ENCODE assay signal across 2 cellular contexts in the genomic region with DNA sequence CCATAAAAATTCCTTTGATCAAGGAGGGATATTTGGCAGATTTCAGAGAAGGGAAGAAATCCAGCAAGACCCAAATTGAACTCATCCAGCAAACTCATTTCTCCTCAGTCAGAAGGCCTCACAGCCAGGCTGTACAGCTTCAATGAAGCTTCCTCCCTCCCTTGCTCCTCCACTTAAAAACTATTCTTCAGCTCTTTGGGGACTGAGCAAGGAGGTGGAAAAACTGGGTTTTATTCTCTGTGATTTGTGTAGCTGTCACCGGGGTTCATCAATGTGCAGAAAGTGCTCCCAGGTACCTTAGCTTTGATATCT.
TF ChIP-seq lines count a peak whose summit lies in the region.

No MANE protein-coding gene starts in this region.

TF ChIP-seq in HepG2, 621 proteins besides CTCF, POLR2A, EP300 and RAD21 (continued from another document and continues in another):
- TF ChIP-seq, protein P1, sequence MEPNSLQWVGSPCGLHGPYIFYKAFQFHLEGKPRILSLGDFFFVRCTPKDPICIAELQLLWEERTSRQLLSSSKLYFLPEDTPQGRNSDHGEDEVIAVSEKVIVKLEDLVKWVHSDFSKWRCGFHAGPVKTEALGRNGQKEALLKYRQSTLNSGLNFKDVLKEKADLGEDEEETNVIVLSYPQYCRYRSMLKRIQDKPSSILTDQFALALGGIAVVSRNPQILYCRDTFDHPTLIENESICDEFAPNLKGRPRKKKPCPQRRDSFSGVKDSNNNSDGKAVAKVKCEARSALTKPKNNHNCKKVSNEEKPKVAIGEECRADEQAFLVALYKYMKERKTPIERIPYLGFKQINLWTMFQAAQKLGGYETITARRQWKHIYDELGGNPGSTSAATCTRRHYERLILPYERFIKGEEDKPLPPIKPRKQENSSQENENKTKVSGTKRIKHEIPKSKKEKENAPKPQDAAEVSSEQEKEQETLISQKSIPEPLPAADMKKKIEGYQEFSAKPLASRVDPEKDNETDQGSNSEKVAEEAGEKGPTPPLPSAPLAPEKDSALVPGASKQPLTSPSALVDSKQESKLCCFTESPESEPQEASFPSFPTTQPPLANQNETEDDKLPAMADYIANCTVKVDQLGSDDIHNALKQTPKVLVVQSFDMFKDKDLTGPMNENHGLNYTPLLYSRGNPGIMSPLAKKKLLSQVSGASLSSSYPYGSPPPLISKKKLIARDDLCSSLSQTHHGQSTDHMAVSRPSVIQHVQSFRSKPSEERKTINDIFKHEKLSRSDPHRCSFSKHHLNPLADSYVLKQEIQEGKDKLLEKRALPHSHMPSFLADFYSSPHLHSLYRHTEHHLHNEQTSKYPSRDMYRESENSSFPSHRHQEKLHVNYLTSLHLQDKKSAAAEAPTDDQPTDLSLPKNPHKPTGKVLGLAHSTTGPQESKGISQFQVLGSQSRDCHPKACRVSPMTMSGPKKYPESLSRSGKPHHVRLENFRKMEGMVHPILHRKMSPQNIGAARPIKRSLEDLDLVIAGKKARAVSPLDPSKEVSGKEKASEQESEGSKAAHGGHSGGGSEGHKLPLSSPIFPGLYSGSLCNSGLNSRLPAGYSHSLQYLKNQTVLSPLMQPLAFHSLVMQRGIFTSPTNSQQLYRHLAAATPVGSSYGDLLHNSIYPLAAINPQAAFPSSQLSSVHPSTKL (CRISPR knock-in tag; IDR thresholded peaks at IDR 0.05), result no peak
- TF ChIP-seq RBM39 (IDR thresholded peaks at IDR 0.05; ENCODE audit: low read depth, low read length, poor library complexity, severe bottlenecking) (no peak), CBX5 (CRISPR knock-in tag; IDR thresholded peaks at IDR 0.05; ENCODE audit: borderline replicate concordance) (no peak), NR2F1 (CRISPR knock-in tag; IDR thresholded peaks at IDR 0.05) (no peak), ATM (IDR thresholded peaks at IDR 0.05; ENCODE audit: borderline replicate concordance) (no peak), ZNF776 (CRISPR knock-in tag; IDR thresholded peaks at IDR 0.05) (0 out of 2 replicates have a peak, but pooled peaks have one; percentile 2), ARHGAP35 (CRISPR knock-in tag; IDR thresholded peaks at IDR 0.05; ENCODE audit: borderline replicate concordance) (0 out of 2 replicates have a peak, but pooled peaks have one; percentile 2), HMG20A (CRISPR knock-in tag; IDR thresholded peaks at IDR 0.05; ENCODE audit: borderline replicate concordance) (0 out of 2 replicates have a peak, but pooled peaks have one; percentile 4), STAT5B (CRISPR knock-in tag; IDR thresholded peaks at IDR 0.05) (no peak), ERF (CRISPR knock-in tag; IDR thresholded peaks at IDR 0.05) (no peak), ZNF605 (CRISPR knock-in tag; IDR thresholded peaks at IDR 0.05) (no peak)
- TF ChIP-seq, protein P2, sequence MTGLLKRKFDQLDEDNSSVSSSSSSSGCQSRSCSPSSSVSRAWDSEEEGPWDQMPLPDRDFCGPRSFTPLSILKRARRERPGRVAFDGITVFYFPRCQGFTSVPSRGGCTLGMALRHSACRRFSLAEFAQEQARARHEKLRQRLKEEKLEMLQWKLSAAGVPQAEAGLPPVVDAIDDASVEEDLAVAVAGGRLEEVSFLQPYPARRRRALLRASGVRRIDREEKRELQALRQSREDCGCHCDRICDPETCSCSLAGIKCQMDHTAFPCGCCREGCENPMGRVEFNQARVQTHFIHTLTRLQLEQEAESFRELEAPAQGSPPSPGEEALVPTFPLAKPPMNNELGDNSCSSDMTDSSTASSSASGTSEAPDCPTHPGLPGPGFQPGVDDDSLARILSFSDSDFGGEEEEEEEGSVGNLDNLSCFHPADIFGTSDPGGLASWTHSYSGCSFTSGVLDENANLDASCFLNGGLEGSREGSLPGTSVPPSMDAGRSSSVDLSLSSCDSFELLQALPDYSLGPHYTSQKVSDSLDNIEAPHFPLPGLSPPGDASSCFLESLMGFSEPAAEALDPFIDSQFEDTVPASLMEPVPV (CRISPR knock-in tag; IDR thresholded peaks at IDR 0.05), result no peak
- TF ChIP-seq, protein P3, sequence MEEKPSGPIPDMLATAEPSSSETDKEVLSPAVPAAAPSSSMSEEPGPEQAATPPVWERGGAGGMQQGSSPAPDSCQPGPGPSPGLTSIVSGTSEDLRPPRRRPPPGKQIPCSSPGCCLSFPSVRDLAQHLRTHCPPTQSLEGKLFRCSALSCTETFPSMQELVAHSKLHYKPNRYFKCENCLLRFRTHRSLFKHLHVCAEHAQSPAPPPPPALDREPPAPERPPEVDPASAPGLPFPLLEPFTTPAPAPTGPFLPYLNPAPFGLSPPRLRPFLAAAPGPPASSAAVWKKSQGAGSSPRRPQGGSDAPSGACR (CRISPR knock-in tag; IDR thresholded peaks at IDR 0.05), result no peak
- TF ChIP-seq, protein P4, sequence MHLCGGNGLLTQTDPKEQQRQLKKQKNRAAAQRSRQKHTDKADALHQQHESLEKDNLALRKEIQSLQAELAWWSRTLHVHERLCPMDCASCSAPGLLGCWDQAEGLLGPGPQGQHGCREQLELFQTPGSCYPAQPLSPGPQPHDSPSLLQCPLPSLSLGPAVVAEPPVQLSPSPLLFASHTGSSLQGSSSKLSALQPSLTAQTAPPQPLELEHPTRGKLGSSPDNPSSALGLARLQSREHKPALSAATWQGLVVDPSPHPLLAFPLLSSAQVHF (CRISPR knock-in tag; IDR thresholded peaks at IDR 0.05), result no peak
- TF ChIP-seq, protein P5, sequence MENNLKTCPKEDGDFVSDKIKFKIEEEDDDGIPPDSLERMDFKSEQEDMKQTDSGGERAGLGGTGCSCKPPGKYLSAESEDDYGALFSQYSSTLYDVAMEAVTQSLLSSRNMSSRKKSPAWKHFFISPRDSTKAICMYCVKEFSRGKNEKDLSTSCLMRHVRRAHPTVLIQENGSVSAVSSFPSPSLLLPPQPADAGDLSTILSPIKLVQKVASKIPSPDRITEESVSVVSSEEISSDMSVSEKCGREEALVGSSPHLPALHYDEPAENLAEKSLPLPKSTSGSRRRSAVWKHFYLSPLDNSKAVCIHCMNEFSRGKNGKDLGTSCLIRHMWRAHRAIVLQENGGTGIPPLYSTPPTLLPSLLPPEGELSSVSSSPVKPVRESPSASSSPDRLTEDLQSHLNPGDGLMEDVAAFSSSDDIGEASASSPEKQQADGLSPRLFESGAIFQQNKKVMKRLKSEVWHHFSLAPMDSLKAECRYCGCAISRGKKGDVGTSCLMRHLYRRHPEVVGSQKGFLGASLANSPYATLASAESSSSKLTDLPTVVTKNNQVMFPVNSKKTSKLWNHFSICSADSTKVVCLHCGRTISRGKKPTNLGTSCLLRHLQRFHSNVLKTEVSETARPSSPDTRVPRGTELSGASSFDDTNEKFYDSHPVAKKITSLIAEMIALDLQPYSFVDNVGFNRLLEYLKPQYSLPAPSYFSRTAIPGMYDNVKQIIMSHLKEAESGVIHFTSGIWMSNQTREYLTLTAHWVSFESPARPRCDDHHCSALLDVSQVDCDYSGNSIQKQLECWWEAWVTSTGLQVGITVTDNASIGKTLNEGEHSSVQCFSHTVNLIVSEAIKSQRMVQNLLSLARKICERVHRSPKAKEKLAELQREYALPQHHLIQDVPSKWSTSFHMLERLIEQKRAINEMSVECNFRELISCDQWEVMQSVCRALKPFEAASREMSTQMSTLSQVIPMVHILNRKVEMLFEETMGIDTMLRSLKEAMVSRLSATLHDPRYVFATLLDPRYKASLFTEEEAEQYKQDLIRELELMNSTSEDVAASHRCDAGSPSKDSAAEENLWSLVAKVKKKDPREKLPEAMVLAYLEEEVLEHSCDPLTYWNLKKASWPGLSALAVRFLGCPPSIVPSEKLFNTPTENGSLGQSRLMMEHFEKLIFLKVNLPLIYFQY (CRISPR knock-in tag; IDR thresholded peaks at IDR 0.05; ENCODE audit: borderline replicate concordance), result 0 out of 2 replicates have a peak, but pooled peaks have one; percentile 8

TF ChIP-seq in WTC11, 78 proteins besides CTCF, POLR2A, EP300 and RAD21 (continued from another document):
- TF ChIP-seq ZBTB21 (CRISPR knock-in tag; IDR thresholded peaks at IDR 0.05; ENCODE audit: borderline replicate concordance) (no peak), NR3C1 (CRISPR knock-in tag; conservative IDR thresholded peaks at IDR 0.05; ENCODE audit: low read depth) (no peak), TEAD4 (CRISPR knock-in tag; IDR thresholded peaks at IDR 0.05) (no peak), NFATC4 (CRISPR knock-in tag; IDR thresholded peaks at IDR 0.05) (no peak; the same call in 1 of the 2 replicates), EMX1 (CRISPR knock-in tag; IDR thresholded peaks at IDR 0.05) (no peak), MYBL2 (CRISPR knock-in tag; IDR thresholded peaks at IDR 0.05) (no peak), SP1 (CRISPR knock-in tag; conservative IDR thresholded peaks at IDR 0.05) (no peak), SMAD4 (CRISPR knock-in tag; IDR thresholded peaks at IDR 0.05) (no peak), ZNF232 (CRISPR knock-in tag; IDR thresholded peaks at IDR 0.05) (no peak)
- TF ChIP-seq, protein P6, sequence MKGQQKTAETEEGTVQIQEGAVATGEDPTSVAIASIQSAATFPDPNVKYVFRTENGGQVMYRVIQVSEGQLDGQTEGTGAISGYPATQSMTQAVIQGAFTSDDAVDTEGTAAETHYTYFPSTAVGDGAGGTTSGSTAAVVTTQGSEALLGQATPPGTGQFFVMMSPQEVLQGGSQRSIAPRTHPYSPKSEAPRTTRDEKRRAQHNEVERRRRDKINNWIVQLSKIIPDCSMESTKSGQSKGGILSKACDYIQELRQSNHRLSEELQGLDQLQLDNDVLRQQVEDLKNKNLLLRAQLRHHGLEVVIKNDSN (CRISPR knock-in tag; IDR thresholded peaks at IDR 0.05), result no peak
